Comparison of ENCODE assay signal across 1 cellular context in genomic region chr17:47687328-47687690, GRCh38.
TF ChIP-seq lines count a peak whose summit lies in the region.

No MANE protein-coding gene starts in this region.

TF ChIP-seq in GM12878, 131 proteins besides CTCF, POLR2A, EP300 and RAD21:
- no peak for TF ChIP-seq EZH2 (IDR thresholded peaks at IDR 0.05; ENCODE audit: borderline replicate concordance, control insufficient read depth, low read depth, low read length)
- no peak for TF ChIP-seq SP1 (IDR thresholded peaks at IDR 0.05; ENCODE audit: low read depth, low read length)
- TF ChIP-seq MEF2B (IDR thresholded peaks at IDR 0.05; ENCODE audit: partially characterized antibody, poor library complexity, severe bottlenecking), result no peak
- no peak for TF ChIP-seq ATF7 (IDR thresholded peaks at IDR 0.05; ENCODE audit: low read depth)
- TF ChIP-seq, protein P1, sequence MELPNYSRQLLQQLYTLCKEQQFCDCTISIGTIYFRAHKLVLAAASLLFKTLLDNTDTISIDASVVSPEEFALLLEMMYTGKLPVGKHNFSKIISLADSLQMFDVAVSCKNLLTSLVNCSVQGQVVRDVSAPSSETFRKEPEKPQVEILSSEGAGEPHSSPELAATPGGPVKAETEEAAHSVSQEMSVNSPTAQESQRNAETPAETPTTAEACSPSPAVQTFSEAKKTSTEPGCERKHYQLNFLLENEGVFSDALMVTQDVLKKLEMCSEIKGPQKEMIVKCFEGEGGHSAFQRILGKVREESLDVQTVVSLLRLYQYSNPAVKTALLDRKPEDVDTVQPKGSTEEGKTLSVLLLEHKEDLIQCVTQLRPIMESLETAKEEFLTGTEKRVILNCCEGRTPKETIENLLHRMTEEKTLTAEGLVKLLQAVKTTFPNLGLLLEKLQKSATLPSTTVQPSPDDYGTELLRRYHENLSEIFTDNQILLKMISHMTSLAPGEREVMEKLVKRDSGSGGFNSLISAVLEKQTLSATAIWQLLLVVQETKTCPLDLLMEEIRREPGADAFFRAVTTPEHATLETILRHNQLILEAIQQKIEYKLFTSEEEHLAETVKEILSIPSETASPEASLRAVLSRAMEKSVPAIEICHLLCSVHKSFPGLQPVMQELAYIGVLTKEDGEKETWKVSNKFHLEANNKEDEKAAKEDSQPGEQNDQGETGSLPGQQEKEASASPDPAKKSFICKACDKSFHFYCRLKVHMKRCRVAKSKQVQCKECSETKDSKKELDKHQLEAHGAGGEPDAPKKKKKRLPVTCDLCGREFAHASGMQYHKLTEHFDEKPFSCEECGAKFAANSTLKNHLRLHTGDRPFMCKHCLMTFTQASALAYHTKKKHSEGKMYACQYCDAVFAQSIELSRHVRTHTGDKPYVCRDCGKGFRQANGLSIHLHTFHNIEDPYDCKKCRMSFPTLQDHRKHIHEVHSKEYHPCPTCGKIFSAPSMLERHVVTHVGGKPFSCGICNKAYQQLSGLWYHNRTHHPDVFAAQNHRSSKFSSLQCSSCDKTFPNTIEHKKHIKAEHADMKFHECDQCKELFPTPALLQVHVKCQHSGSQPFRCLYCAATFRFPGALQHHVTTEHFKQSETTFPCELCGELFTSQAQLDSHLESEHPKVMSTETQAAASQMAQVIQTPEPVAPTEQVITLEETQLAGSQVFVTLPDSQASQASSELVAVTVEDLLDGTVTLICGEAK (IDR thresholded peaks at IDR 0.05; ENCODE audit: borderline replicate concordance), result no peak
- peak; percentile 31; the same call in 1 of the 2 replicates for TF ChIP-seq MTA3 (IDR thresholded peaks at IDR 0.05; ENCODE audit: borderline replicate concordance, low read length)
- TF ChIP-seq HDAC2 (IDR thresholded peaks at IDR 0.05), result no peak
- TF ChIP-seq LARP7 (IDR thresholded peaks at IDR 0.05), result no peak
